ENCODE assay signal across 20 cellular contexts in the genomic region with DNA sequence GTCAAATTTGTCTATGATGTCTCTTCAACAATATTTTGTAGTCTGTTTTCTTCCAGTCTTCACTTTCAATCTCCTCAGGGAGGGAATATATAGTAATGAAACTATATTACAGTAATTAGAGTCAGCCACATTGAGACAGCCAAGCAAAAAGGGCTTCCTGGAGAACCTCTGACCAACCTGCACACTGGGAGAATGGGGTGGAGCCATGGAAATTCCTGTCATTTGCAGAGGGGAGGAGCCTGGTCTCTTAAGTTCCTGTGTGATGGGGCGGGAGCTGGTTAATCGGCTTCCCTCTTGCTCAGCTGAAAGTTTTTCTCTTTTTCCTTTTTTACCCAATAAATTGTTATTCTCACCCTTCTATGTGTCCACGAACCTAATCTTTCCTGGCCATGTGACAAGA.
"Had no signal": no experiment of that assay in that cellular context is flagged by ENCODE, and none has a peak within 500 bp of the region (broad histone marks: within the 10 kb centered on the region; RNA-seq: fewer than 3 reads in every experiment).

No MANE protein-coding gene starts in this region.

- H3K27ac ChIP-seq: brain microvascular endothelial cell had no signal

- ATAC-seq: activated naive CD4-positive, alpha-beta T cell treated with anti-CD3 and anti-CD28 coated beads, Interleukin-2, amount 50 U/mL, for 72 hours; activated T-cell treated with anti-CD3 and anti-CD28 coated beads, Interleukin-2, amount 50 U/mL, for 72 hours; esophagus mucosa had no signal

- DNase-seq: activated CD4-positive, alpha-beta memory T cell treated with anti-CD3 and anti-CD28 coated beads, Interleukin-2, amount 10 ng/mL, durations not matched to agents 7 days and 5 days; activated CD4-positive, alpha-beta T cell treated with anti-CD3 and anti-CD28 coated beads for 1 hour; activated CD4-positive, alpha-beta T cell treated with anti-CD3 and anti-CD28 coated beads for 4 hours; activated CD4-positive, alpha-beta T cell treated with anti-CD3 and anti-CD28 coated beads, Interleukin-2, amount 10 ng/mL, durations not matched to agents 7 days and 5 days; activated CD4-positive, alpha-beta T cell treated with anti-CD3 and anti-CD28 coated beads, Interleukin-2, amount 50 U/mL, for 4 hours; activated CD8-positive, alpha-beta memory T cell treated with anti-CD3 and anti-CD28 coated beads, Interleukin-2, amount 50 U/mL, for 48 hours; activated gamma-delta T cell; activated naive CD4-positive, alpha-beta T cell; activated naive CD4-positive, alpha-beta T cell treated with anti-CD3 and anti-CD28 coated beads, Interleukin-2, amount 10 ng/mL, durations not matched to agents 7 days and 5 days; activated naive CD8-positive, alpha-beta T cell treated with anti-CD3 and anti-CD28 coated beads, Interleukin-2, amount 10 ng/mL, durations not matched to agents 7 days and 5 days; activated T-cell treated with anti-CD3 and anti-CD28 coated beads for 4 hours; activated T-cell treated with anti-CD3 and anti-CD28 coated beads, Interleukin-2, amount 50 U/mL, for 24 hours; activated T-cell treated with anti-CD3 and anti-CD28 coated beads, Interleukin-2, amount 50 U/mL, for 72 hours; brain microvascular endothelial cell; effector CD8-positive, alpha-beta T cell; foreskin fibroblast; head of caudate nucleus; T-helper 2 cell had no signal

- H3K36me3 ChIP-seq: brain microvascular endothelial cell had no signal

- H3K27me3 ChIP-seq: brain microvascular endothelial cell had no signal
